In genomic region chr2:23988371-23988770, GRCh38 we compare ENCODE assay signal across 9 cellular contexts. TPM values are rescaled to one million over a fixed set of nuclear protein-coding genes. Genes with fewer than 3 reads are reported as not detected.
DNase-seq lines count a peak whose midpoint lies in the region; ATAC-seq and TF ChIP-seq lines count a peak whose summit lies in the region.
"Had no signal": no experiment of that assay in that cellular context is flagged by ENCODE, and none has a peak within 500 bp of the region (broad histone marks: within the 10 kb centered on the region; RNA-seq: fewer than 3 reads in every experiment).

No MANE protein-coding gene starts in this region.

- no peaks in the 10 kb centered on the region for H3K9me3 Mint-ChIP-seq in effector memory CD8-positive, alpha-beta T cell

- H3K4me3 ChIP-seq in GM06990 (replicated peaks; ENCODE audit: low read depth, low read length): no peak overlapping the region

- in situ Hi-C loops in ACHN (cut with HindIII; ENCODE audit: low pct_ligation_motif_present, low pct_unique_long_range_greater_than_20kb, low sequenced_read_pairs): no loop called here

- H3K27me3 ChIP-seq in GM06990 (replicated peaks; ENCODE audit: control insufficient read depth, insufficient read depth, low read length): no peaks in the 10 kb centered on the region

- H3K36me3 ChIP-seq in GM06990 (ENCODE audit: control insufficient read depth, insufficient read depth, low read length): no peaks in the 10 kb centered on the region; the same call in 1 of the 2 replicates

- ATAC-seq in effector memory CD8-positive, alpha-beta T cell (replicated peaks): peak; percentile 50
- no peak for ATAC-seq in HG03025 (IDR thresholded peaks at IDR 0.05; ENCODE audit: low FRiP score, unreplicated experiment)
- no peak for ATAC-seq in GM21529 (IDR thresholded peaks at IDR 0.05; ENCODE audit: unreplicated experiment)

- peak overlapping the region in 1 of 2 donors; percentile 38 for H3K27ac Mint-ChIP-seq in effector memory CD8-positive, alpha-beta T cell

- TF ChIP-seq CTCF in GM06990 (IDR thresholded peaks at IDR 0.05; ENCODE audit: insufficient read depth, low read length, poor library complexity, severe bottlenecking): peak; percentile 27

- H3K4me1 Mint-ChIP-seq in effector memory CD8-positive, alpha-beta T cell (ENCODE audit: low read depth in 2 of 2): peaks cover 0 to 2% of the 10 kb centered on the region in 2 donors

- H3K4me3 Mint-ChIP-seq in effector memory CD8-positive, alpha-beta T cell: no peak overlapping the region

- DNase-seq in ACHN (peak; percentile 44), GM06990 (ENCODE audit: extremely low read depth, insufficient read length) (no peak), NCI-H460 (ENCODE audit: extremely low read depth, low read depth) (peak; percentile 31), cerebellum (ENCODE audit: low spot score) (no peak)
- DNase-seq in effector memory CD8-positive, alpha-beta T cell: no peak
- no peak for DNase-seq in stimulated activated CD4-positive, alpha-beta T cell treated with anti-CD3 and anti-CD28 coated beads, Interleukin-4, amount 100 ng/mL, for 4 hours
- DNase-seq: mesenchymal stem cell had no signal

- H3K27me3 Mint-ChIP-seq in effector memory CD8-positive, alpha-beta T cell: no peaks in the 10 kb centered on the region

- H3K36me3 Mint-ChIP-seq in effector memory CD8-positive, alpha-beta T cell (ENCODE audit: insufficient read depth): peaks cover 8% of the 10 kb centered on the region

RNA-seq across cellular contexts. Expression of gene MFSD2B, which starts 21.5 kb away (rescaled TPM):
- 0.17 and 0.63 TPM in 2 replicates for total RNA-seq in NCI-H460 (2014; rRNA removed; shearing (Covaris generic))
- 0.13 TPM in 1 of 2 replicates, not detected in the other for polyA plus RNA-seq in NCI-H460 (2014; cell fraction: nucleus; rRNA removed)
- total RNA-seq in cerebellum: 0.64 TPM

RNA-seq across cellular contexts. Expression of gene UBXN2A, which starts 48.1 kb away (rescaled TPM):
- total RNA-seq in NCI-H460 (2014; rRNA removed; shearing (Covaris generic)): 18.6 and 21.9 TPM in 2 replicates
- polyA plus RNA-seq in NCI-H460 (2014; cell fraction: nucleus; rRNA removed): 7.2 and 13.5 TPM in 2 replicates
- 29.3 TPM for total RNA-seq in cerebellum

RNA-seq across cellular contexts. Expression of gene WDCP, which starts 58.8 kb away (rescaled TPM):
- total RNA-seq in NCI-H460 (2014; rRNA removed; shearing (Covaris generic)): 9.2 and 9.8 TPM in 2 replicates
- polyA plus RNA-seq in NCI-H460 (2014; cell fraction: nucleus; rRNA removed): 13.4 and 17.4 TPM in 2 replicates
- 18.0 TPM for total RNA-seq in cerebellum

Comparison
In these comparisons a context has a peak if more than half of its experiments do, and no peak if none do; other contexts are left out.
1. DNase-seq: peak in ACHN (single experiment) and NCI-H460 (single experiment); none in GM06990 (single experiment), effector memory CD8-positive, alpha-beta T cell (0 of 3), stimulated activated CD4-positive, alpha-beta T cell treated with anti-CD3 and anti-CD28 coated beads, Interleukin-4, amount 100 ng/mL, for 4 hours (0 of 2) and cerebellum (single experiment).